ENCODE assay signal across 21 cellular contexts in the genomic region with DNA sequence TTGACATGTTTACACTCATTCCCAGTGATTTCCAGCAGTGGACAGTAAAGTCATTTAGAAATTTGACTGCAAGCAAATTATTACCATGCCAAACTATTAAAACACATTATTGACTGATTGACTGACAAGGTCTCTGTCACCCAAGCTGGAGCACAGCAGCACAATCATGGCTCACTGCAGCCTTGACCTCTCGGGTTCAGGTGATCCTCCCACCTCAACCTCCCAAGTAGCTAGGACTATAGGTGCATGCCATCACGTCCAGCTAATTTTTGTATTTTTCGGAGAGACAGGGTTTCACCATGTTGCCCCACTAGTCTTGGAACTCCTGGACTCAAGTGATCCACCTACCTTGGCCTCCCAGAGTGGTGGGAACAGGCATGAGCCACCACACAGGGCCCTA. TPM values are rescaled to one million over a fixed set of nuclear protein-coding genes. Genes with fewer than 3 reads are reported as not detected.
DNase-seq lines count a peak whose midpoint lies in the region; ATAC-seq and TF ChIP-seq lines count a peak whose summit lies in the region.
"Had no signal": no experiment of that assay in that cellular context is flagged by ENCODE, and none has a peak within 500 bp of the region (broad histone marks: within the 10 kb centered on the region; RNA-seq: fewer than 3 reads in every experiment).

No MANE protein-coding gene starts in this region.

- TF ChIP-seq CTCF in Calu3 (IDR thresholded peaks at IDR 0.05; ENCODE audit: unreplicated experiment) (no peak), GM13977 (IDR thresholded peaks at IDR 0.05; ENCODE audit: extremely low read depth, insufficient read depth, missing control alignments) (no peak)
- TF ChIP-seq CTCF in activated CD8-positive, alpha-beta T cell treated with anti-CD3 and anti-CD28 coated beads for 36 hours (IDR thresholded peaks at IDR 0.05) = no peak

- no peaks in the 10 kb centered on the region for H3K9me3 ChIP-seq in CD4-positive, CD25-positive, alpha-beta regulatory T cell (ENCODE audit: control insufficient read depth in 2 of 2, low read length in 2 of 2)
- H3K9me3 ChIP-seq in naive thymus-derived CD4-positive, alpha-beta T cell (ENCODE audit: control insufficient read depth in 2 of 3, low read length in 3 of 3) = no peaks in the 10 kb centered on the region
- H3K9me3 ChIP-seq: heart left ventricle, left ventricle myocardium inferior, SJCRH30, testis had no signal

- CTCF ChIA-PET in Calu3 (lab: Charles Lee) = no interaction called here
- CTCF ChIA-PET in activated CD8-positive, alpha-beta T cell treated with anti-CD3 and anti-CD28 coated beads for 36 hours (lab: Charles Lee) = interaction anchor here (1.0 to 2.1 kb wide), 10 partner anchors 8 to 149 kb away, joined by 3 to 12 read pairs (median 4); partner anchors contain the start of gene PTP4A2
- CTCF ChIA-PET in naive thymus-derived CD4-positive, alpha-beta T cell (lab: Charles Lee) = interaction anchor here (0.6 to 1.8 kb wide), 3 partner anchors 42 to 97 kb away, joined by 3 to 4 read pairs (median 3); no protein-coding TSS in a partner anchor

- intact Hi-C loops in Calu3 (cut with micrococcal nuclease; ENCODE audit: unreplicated experiment) = no loop called here
- intact Hi-C loops in activated CD8-positive, alpha-beta T cell treated with anti-CD3 and anti-CD28 coated beads for 36 hours (cut with micrococcal nuclease) = no loop called here
- intact Hi-C loops in naive thymus-derived CD4-positive, alpha-beta T cell (cut with micrococcal nuclease) = loop anchor here (2.0 to 5.0 kb wide), 3 partner anchors 13 to 97 kb away; partner anchors contain the start of gene SPOCD1 (in 1 of the 2)

- in situ Hi-C loops in GM13977 (cut with MboI; ENCODE audit: low pct_unique_long_range_greater_than_20kb, low sequenced_read_pairs, unreplicated experiment) = no loop called here

- no peak overlapping the region for H3K27ac ChIP-seq in CD4-positive, CD25-positive, alpha-beta regulatory T cell (ENCODE audit: insufficient read depth, low read length, poor library complexity, severe bottlenecking)
- no peak overlapping the region for H3K27ac ChIP-seq in naive thymus-derived CD4-positive, alpha-beta T cell (ENCODE audit: low read depth, low read length)
- H3K27ac ChIP-seq: brain microvascular endothelial cell, coronary artery, heart left ventricle, left ventricle myocardium inferior, SJCRH30 had no signal

- H3K27ac Mint-ChIP-seq in CD4-positive, CD25-positive, alpha-beta regulatory T cell = peak overlapping the region in 2 of 3 donors; percentile 35 to 53
- H3K27ac Mint-ChIP-seq in Calu3 (ENCODE audit: unreplicated experiment) = peak overlapping the region; percentile 52
- peak overlapping the region; percentile 75 for H3K27ac Mint-ChIP-seq in activated CD8-positive, alpha-beta T cell treated with anti-CD3 and anti-CD28 coated beads for 36 hours
- peak overlapping the region; percentile 30 to 83 (median 61) for H3K27ac Mint-ChIP-seq in naive thymus-derived CD4-positive, alpha-beta T cell
- H3K27ac Mint-ChIP-seq: H9, WTC11 had no signal

- no peaks in the 10 kb centered on the region for H3K9me3 Mint-ChIP-seq in CD4-positive, CD25-positive, alpha-beta regulatory T cell
- H3K9me3 Mint-ChIP-seq in Calu3 (ENCODE audit: low read depth, unreplicated experiment) = no peaks in the 10 kb centered on the region
- no peaks in the 10 kb centered on the region for H3K9me3 Mint-ChIP-seq in activated CD8-positive, alpha-beta T cell treated with anti-CD3 and anti-CD28 coated beads for 36 hours
- H3K9me3 Mint-ChIP-seq in naive thymus-derived CD4-positive, alpha-beta T cell = no peaks in the 10 kb centered on the region
- H3K9me3 Mint-ChIP-seq: H9, WTC11 had no signal

- BruUV-seq in Calu3 (replicated peaks; lab: Mats Ljungman, UMichigan) = no TSS peak

- peaks cover 79% of the 10 kb centered on the region for H3K36me3 ChIP-seq in CD4-positive, CD25-positive, alpha-beta regulatory T cell (ENCODE audit: control insufficient read depth, insufficient read depth, low read length)
- peaks cover 25 to 58% (median 39%) of the 10 kb centered on the region in 3 experiments for H3K36me3 ChIP-seq in naive thymus-derived CD4-positive, alpha-beta T cell (ENCODE audit: control insufficient read depth in 2 of 3, insufficient read depth in 3 of 3, low read length in 3 of 3)

- peak overlapping the region in 2 of 4 donors; percentile 40 to 41 for H3K4me3 Mint-ChIP-seq in CD4-positive, CD25-positive, alpha-beta regulatory T cell
- H3K4me3 Mint-ChIP-seq in Calu3 (ENCODE audit: low read depth, unreplicated experiment) = no peak overlapping the region
- H3K4me3 Mint-ChIP-seq in activated CD8-positive, alpha-beta T cell treated with anti-CD3 and anti-CD28 coated beads for 36 hours = no peak overlapping the region
- H3K4me3 Mint-ChIP-seq in naive thymus-derived CD4-positive, alpha-beta T cell = peak overlapping the region in 2 of 10 donors; percentile 37 to 49
- H3K4me3 Mint-ChIP-seq: H9, WTC11 had no signal

- peaks cover 37 to 73% (median 61%) of the 10 kb centered on the region in 4 donors for H3K4me1 Mint-ChIP-seq in CD4-positive, CD25-positive, alpha-beta regulatory T cell
- H3K4me1 Mint-ChIP-seq in Calu3 (ENCODE audit: low read depth, unreplicated experiment) = peaks cover 5% of the 10 kb centered on the region
- peaks cover 66% of the 10 kb centered on the region for H3K4me1 Mint-ChIP-seq in activated CD8-positive, alpha-beta T cell treated with anti-CD3 and anti-CD28 coated beads for 36 hours (ENCODE audit: low read depth)
- peaks cover 38 to 83% (median 67%) of the 10 kb centered on the region in 7 donors for H3K4me1 Mint-ChIP-seq in naive thymus-derived CD4-positive, alpha-beta T cell
- H3K4me1 Mint-ChIP-seq: WTC11 had no signal

- no peak for ATAC-seq in CD4-positive, CD25-positive, alpha-beta regulatory T cell (ENCODE audit: low read depth in 2 of 2)
- ATAC-seq in activated CD8-positive, alpha-beta T cell treated with anti-CD3 and anti-CD28 coated beads for 36 hours = no peak
- ATAC-seq in naive thymus-derived CD4-positive, alpha-beta T cell = no peak
- ATAC-seq: heart left ventricle, WTC11 had no signal

- peaks cover 57% of the 10 kb centered on the region for H3K4me1 ChIP-seq in CD4-positive, CD25-positive, alpha-beta regulatory T cell (ENCODE audit: control insufficient read depth, insufficient read depth, low read length, poor library complexity, severe bottlenecking)
- peaks cover 32 to 50% of the 10 kb centered on the region in 2 donors for H3K4me1 ChIP-seq in naive thymus-derived CD4-positive, alpha-beta T cell (ENCODE audit: control insufficient read depth in 2 of 2, insufficient read depth in 2 of 2, low read length in 2 of 2)
- H3K4me1 ChIP-seq: SJCRH30 had no signal

- no peaks in the 10 kb centered on the region for H3K27me3 ChIP-seq in CD4-positive, CD25-positive, alpha-beta regulatory T cell (ENCODE audit: control insufficient read depth, insufficient read depth, low read length)
- H3K27me3 ChIP-seq in naive thymus-derived CD4-positive, alpha-beta T cell (ENCODE audit: control insufficient read depth in 2 of 2, insufficient read depth in 2 of 2, low read length in 2 of 2) = no peaks in the 10 kb centered on the region
- H3K27me3 ChIP-seq: brain microvascular endothelial cell, heart left ventricle, SJCRH30, testis had no signal

- peaks cover 40% of the 10 kb centered on the region for H3K36me3 Mint-ChIP-seq in CD4-positive, CD25-positive, alpha-beta regulatory T cell
- H3K36me3 Mint-ChIP-seq in Calu3 (ENCODE audit: insufficient read depth, unreplicated experiment) = peaks cover 93% of the 10 kb centered on the region
- H3K36me3 Mint-ChIP-seq in activated CD8-positive, alpha-beta T cell treated with anti-CD3 and anti-CD28 coated beads for 36 hours (ENCODE audit: low read depth) = peaks cover 76% of the 10 kb centered on the region
- peaks cover 5 to 46% (median 29%) of the 10 kb centered on the region in 5 donors for H3K36me3 Mint-ChIP-seq in naive thymus-derived CD4-positive, alpha-beta T cell

- peak overlapping the region; percentile 0 for H3K4me3 ChIP-seq in CD4-positive, CD25-positive, alpha-beta regulatory T cell (ENCODE audit: low read depth, low read length)
- H3K4me3 ChIP-seq in naive thymus-derived CD4-positive, alpha-beta T cell (ENCODE audit: low read length) = no peak overlapping the region
- H3K4me3 ChIP-seq: coronary artery, heart left ventricle, left ventricle myocardium inferior, SJCRH30, testis had no signal

- POLR2A ChIA-PET in activated CD8-positive, alpha-beta T cell treated with anti-CD3 and anti-CD28 coated beads for 36 hours (lab: Charles Lee) = interaction anchor here (1.1 to 1.5 kb wide), 5 partner anchors 23 to 96 kb away, joined by 3 to 5 read pairs (median 4); no protein-coding TSS in a partner anchor
- POLR2A ChIA-PET in naive thymus-derived CD4-positive, alpha-beta T cell (lab: Charles Lee) = interaction anchor here (0.8 to 3.1 kb wide), 7 partner anchors 10 to 53 kb away, joined by 3 to 22 read pairs (median 7); partner anchors contain the start of gene PTP4A2

- H3K27me3 Mint-ChIP-seq in CD4-positive, CD25-positive, alpha-beta regulatory T cell = no peaks in the 10 kb centered on the region
- no peaks in the 10 kb centered on the region for H3K27me3 Mint-ChIP-seq in Calu3 (ENCODE audit: unreplicated experiment)
- no peaks in the 10 kb centered on the region for H3K27me3 Mint-ChIP-seq in activated CD8-positive, alpha-beta T cell treated with anti-CD3 and anti-CD28 coated beads for 36 hours
- no peaks in the 10 kb centered on the region for H3K27me3 Mint-ChIP-seq in naive thymus-derived CD4-positive, alpha-beta T cell

- DNase-seq in CD4-positive, CD25-positive, alpha-beta regulatory T cell = no peak
- DNase-seq in Calu3 = no peak
- no peak for DNase-seq in activated CD8-positive, alpha-beta T cell treated with anti-CD3 and anti-CD28 coated beads for 36 hours
- DNase-seq in naive thymus-derived CD4-positive, alpha-beta T cell = no peak
- no peak for DNase-seq in HuH-7 (ENCODE audit: low spot score)
- DNase-seq in SHP77 (lab: John Stamatoyannopoulos, UW) = no peak
- DNase-seq in GM13977 (ENCODE audit: low spot score) = no peak
- DNase-seq: activated naive CD4-positive, alpha-beta T cell treated with Interleukin-2 at 50 U/mL for 16 hours; brain microvascular endothelial cell; H9; heart left ventricle; left ventricle myocardium inferior; NCI-H1417 treated with DMSO at 0.1 percent for 48 hours; NCI-H2171; nucleus accumbens; retina; SJCRH30; stimulated activated CD8-positive, alpha-beta memory T cell treated with anti-CD3 and anti-CD28 coated beads, Interleukin-4, amount 100 ng/mL, for 48 hours; testis had no signal

RNA-seq across cellular contexts. Expression of gene PTP4A2, which starts 24.2 kb away (rescaled TPM):
- 364 TPM for total RNA-seq in CD4-positive, CD25-positive, alpha-beta regulatory T cell
- 100 to 1,000 TPM; 288 to 597 (median 387) TPM for polyA plus RNA-seq in CD4-positive, CD25-positive, alpha-beta regulatory T cell
- total RNA-seq in Calu3 (2022) = 337 and 366 TPM in 2 replicates
- total RNA-seq in activated CD8-positive, alpha-beta T cell treated with anti-CD3 and anti-CD28 coated beads for 36 hours = 100 to 1,000 TPM; 273 to 296 TPM
- 100 to 1,000 TPM; 196 to 449 (median 271) TPM for total RNA-seq in naive thymus-derived CD4-positive, alpha-beta T cell
- 100 to 1,000 TPM; 276 to 398 TPM for polyA plus RNA-seq in naive thymus-derived CD4-positive, alpha-beta T cell

Comparison
In these comparisons a context has a peak if more than half of its experiments do, and no peak if none do; other contexts are left out.
1. intact Hi-C loops: an anchor here in naive thymus-derived CD4-positive, alpha-beta T cell (2.0 to 5.0 kb wide); none called in Calu3 and activated CD8-positive, alpha-beta T cell treated with anti-CD3 and anti-CD28 coated beads for 36 hours.